Comparison of ENCODE assay signal across 8 cellular contexts in the genomic region with DNA sequence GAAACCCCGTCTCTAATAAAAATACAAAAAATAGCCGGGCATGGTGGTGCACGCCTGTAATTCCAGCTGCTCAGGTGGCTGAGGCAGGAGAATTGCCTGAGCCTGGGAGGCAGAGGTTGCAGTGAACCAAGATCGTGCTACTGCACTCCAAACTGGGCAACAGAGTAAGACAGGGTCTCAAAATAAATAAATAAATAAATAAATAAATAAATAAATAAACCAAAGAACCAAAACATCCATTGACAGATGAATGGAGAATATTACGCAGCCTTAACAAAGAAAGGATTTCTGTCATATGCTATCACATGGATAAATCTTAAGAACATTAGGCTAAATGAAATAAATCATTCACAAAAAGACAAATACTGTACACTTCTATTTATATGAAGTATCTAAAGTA.
"Had no signal": no experiment of that assay in that cellular context is flagged by ENCODE, and none has a peak within 500 bp of the region (broad histone marks: within the 10 kb centered on the region; RNA-seq: fewer than 3 reads in every experiment).

No MANE protein-coding gene starts in this region.

- H3K4me3 Mint-ChIP-seq: IgD-negative memory B cell had no signal

- H3K27me3 Mint-ChIP-seq: IgD-negative memory B cell had no signal

- H3K36me3 ChIP-seq: HAP-1 had no signal

- ATAC-seq: HCT116 had no signal

- H3K9me3 Mint-ChIP-seq: IgD-negative memory B cell had no signal

- H3K27ac ChIP-seq: GM23248, HL-60, KMS-11 had no signal

- H3K4me3 ChIP-seq: GM23248, HAP-1 had no signal

- DNase-seq: GOT3, KBM-7 had no signal

- H3K9me3 ChIP-seq: HAP-1 had no signal

- H3K27ac Mint-ChIP-seq: IgD-negative memory B cell had no signal
